In the genomic region with DNA sequence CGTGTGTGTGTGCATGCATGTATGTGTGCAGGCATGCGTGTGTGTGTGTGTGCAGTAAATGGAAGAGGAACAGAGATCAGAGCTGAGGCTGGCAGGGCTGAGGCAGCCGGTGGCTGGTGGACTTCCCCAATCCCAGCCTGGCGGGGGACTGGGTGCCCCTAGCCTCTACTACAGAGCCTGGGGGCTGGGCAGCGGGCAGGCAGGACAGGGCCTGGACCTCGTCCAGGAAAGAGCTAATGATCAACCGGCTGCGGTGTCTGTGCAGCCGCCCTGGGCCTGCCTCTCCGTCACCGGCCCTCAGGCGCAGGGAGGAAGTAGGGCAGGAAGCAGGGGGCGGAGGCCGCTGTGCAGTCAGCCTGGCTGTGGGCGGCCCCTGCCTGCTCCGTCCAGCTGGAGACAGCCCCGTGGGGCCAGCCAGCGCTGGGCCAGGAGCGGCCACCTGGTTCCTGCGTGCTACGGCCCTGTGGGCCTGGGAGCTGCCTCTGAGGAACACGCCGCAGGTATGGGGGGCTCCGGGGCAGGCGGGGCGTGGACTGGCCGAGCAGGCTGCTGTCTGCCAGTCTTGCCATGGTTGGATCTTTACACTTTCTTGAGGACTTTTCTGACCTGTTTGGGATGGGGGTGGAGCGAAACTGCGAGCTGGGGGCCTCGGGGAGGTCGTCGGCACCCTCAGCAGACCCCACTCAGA, we compare ENCODE assay signal across 8 cellular contexts. TPM values are rescaled to one million over a fixed set of nuclear protein-coding genes. Genes with fewer than 3 reads are reported as not detected.
DNase-seq lines count a peak whose midpoint lies in the region; ATAC-seq and TF ChIP-seq lines count a peak whose summit lies in the region.

A gene (plus strand): TSS at position 385 of the 688 bp plus-strand sequence. CDS start 5,905 bp downstream, outside the sequence.

- ATAC-seq in GM21825 (IDR thresholded peaks at IDR 0.05; ENCODE audit: unreplicated experiment), result peak; percentile 75

- DNase-seq in GM04503 (ENCODE audit: low read depth) (peak; percentile 18), LNCaP clone FGC (ENCODE audit: low read depth) (peak; percentile 64), UCSD-AML1 (lab: John Stamatoyannopoulos, UW; ENCODE audit: unreplicated experiment) (peak; percentile 89), cardiac fibroblast (ENCODE audit: low read depth in 2 of 2) (peak; percentile 85 to 91), kidney epithelial cell (ENCODE audit: low read depth) (peak; percentile 82), NCI-H82 (lab: John Stamatoyannopoulos, UW) (no peak)
- peak; percentile 20 to 35 for DNase-seq in stimulated activated CD4-positive, alpha-beta T cell treated with anti-CD3 and anti-CD28 coated beads, Interleukin-15, amount 100 ng/mL, for 1 hour (ENCODE audit: low read depth in 1 of 2, low spot score in 1 of 2)

- TF ChIP-seq CTCF in LNCaP clone FGC (IDR thresholded peaks at IDR 0.05; ENCODE audit: control insufficient read depth, extremely low read depth, insufficient read depth) (no peak), cardiac fibroblast (IDR thresholded peaks at IDR 0.05; ENCODE audit: low read depth, low read length) (no peak), kidney epithelial cell (IDR thresholded peaks at IDR 0.05; ENCODE audit: insufficient read depth, low read length, poor library complexity, severe bottlenecking) (no peak)

- peaks cover 5% of the 10 kb centered on the region for H3K27me3 ChIP-seq in kidney epithelial cell (ENCODE audit: control insufficient read depth, insufficient read depth, low read length)

- H3K4me3 ChIP-seq in LNCaP clone FGC (ENCODE audit: low read depth, low read length) (peak within 1 kb of the TSS; percentile 63), cardiac fibroblast (replicated peaks in 1 of 2; ENCODE audit: low read depth in 2 of 2, low read length in 2 of 2) (peak within 1 kb of the TSS; percentile 18 to 60), kidney epithelial cell (ENCODE audit: low read depth, low read length) (peak within 1 kb of the TSS; percentile 40)

- no peaks in the 10 kb centered on the region for H3K36me3 ChIP-seq in kidney epithelial cell (ENCODE audit: control insufficient read depth, insufficient read depth, low read length)

RNA-seq across cellular contexts. Expression of the gene that starts here (rescaled TPM):
- total RNA-seq in kidney epithelial cell, result 18.9 and 30.5 TPM in 2 replicates
